ENCODE assay signal across 28 cellular contexts in the genomic region with DNA sequence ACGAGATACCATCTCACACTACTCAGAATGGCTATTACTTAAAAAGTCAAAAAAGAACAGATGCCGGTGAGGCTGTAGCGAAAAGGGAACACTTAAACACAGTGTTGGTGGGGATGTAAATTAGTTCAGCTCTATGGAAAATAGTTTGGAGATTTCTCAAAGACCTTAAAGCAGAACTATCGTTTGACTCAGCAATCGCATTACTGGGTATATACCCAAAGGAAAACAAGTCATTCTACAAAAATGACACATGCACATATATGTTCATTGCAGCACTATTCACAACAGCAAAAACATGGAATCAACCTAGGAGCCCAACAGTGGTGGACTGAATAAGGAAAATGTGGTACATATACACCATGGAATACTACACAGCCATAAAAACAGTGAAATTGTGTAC. TPM values are rescaled to one million over a fixed set of nuclear protein-coding genes. Genes with fewer than 3 reads are reported as not detected.
DNase-seq lines count a peak whose midpoint lies in the region; ATAC-seq and FAIRE-seq lines count a peak whose summit lies in the region.
"Had no signal": no experiment of that assay in that cellular context is flagged by ENCODE, and none has a peak within 500 bp of the region (broad histone marks: within the 10 kb centered on the region; RNA-seq: fewer than 3 reads in every experiment).

No MANE protein-coding gene starts in this region.

- H3K4me1 Mint-ChIP-seq in activated T-cell treated with anti-CD3 and anti-CD28 coated beads, Interleukin-2, amount 50 U/mL, for 4 hours (ENCODE audit: low read depth), result no peaks in the 10 kb centered on the region
- H3K4me1 Mint-ChIP-seq in activated T-cell treated with anti-CD3 and anti-CD28 coated beads, Interleukin-2, amount 50 U/mL, for 24 hours (ENCODE audit: low read depth), result peaks cover 5% of the 10 kb centered on the region
- no peaks in the 10 kb centered on the region for H3K4me1 Mint-ChIP-seq in activated T-helper 17 cell treated with anti-CD3 and anti-CD28 coated beads, Interleukin-2, amount 50 U/mL, for 72 hours
- H3K4me1 Mint-ChIP-seq: CD14-positive monocyte; CD4-positive, alpha-beta memory T cell; CD4-positive, CD25-positive, alpha-beta regulatory T cell; CD8-positive, alpha-beta memory T cell had no signal

- no peak overlapping the region for H3K4me3 Mint-ChIP-seq in activated T-cell treated with anti-CD3 and anti-CD28 coated beads, Interleukin-2, amount 50 U/mL, for 4 hours
- no peak overlapping the region for H3K4me3 Mint-ChIP-seq in activated T-cell treated with anti-CD3 and anti-CD28 coated beads, Interleukin-2, amount 50 U/mL, for 24 hours
- no peak overlapping the region for H3K4me3 Mint-ChIP-seq in activated T-helper 17 cell treated with anti-CD3 and anti-CD28 coated beads, Interleukin-2, amount 50 U/mL, for 72 hours
- H3K4me3 Mint-ChIP-seq: CD14-positive monocyte; CD4-positive, alpha-beta memory T cell; CD4-positive, CD25-positive, alpha-beta regulatory T cell; CD8-positive, alpha-beta memory T cell had no signal

- no peaks in the 10 kb centered on the region for H3K36me3 Mint-ChIP-seq in activated T-cell treated with anti-CD3 and anti-CD28 coated beads, Interleukin-2, amount 50 U/mL, for 4 hours (ENCODE audit: insufficient read depth)
- H3K36me3 Mint-ChIP-seq in activated T-cell treated with anti-CD3 and anti-CD28 coated beads, Interleukin-2, amount 50 U/mL, for 24 hours (ENCODE audit: low read depth), result no peaks in the 10 kb centered on the region
- H3K36me3 Mint-ChIP-seq in activated T-helper 17 cell treated with anti-CD3 and anti-CD28 coated beads, Interleukin-2, amount 50 U/mL, for 72 hours (ENCODE audit: low read depth), result no peaks in the 10 kb centered on the region
- H3K36me3 Mint-ChIP-seq: CD14-positive monocyte; CD4-positive, alpha-beta memory T cell; CD4-positive, CD25-positive, alpha-beta regulatory T cell; CD8-positive, alpha-beta memory T cell had no signal

- H3K27ac ChIP-seq in Karpas-422 (ENCODE audit: low read length), result no peak overlapping the region
- H3K27ac ChIP-seq: BLaER1 had no signal

- H3K4me2 ChIP-seq in Karpas-422 (ENCODE audit: low read depth, low read length, poor library complexity, severe bottlenecking), result no peak overlapping the region
- H3K4me2 ChIP-seq: BLaER1 had no signal

- H4K20me1 ChIP-seq in Karpas-422 (ENCODE audit: insufficient read depth, low read depth, low read length), result no peaks in the 10 kb centered on the region
- H4K20me1 ChIP-seq: BLaER1 had no signal

- no peaks in the 10 kb centered on the region for H3K36me3 ChIP-seq in Karpas-422 (ENCODE audit: insufficient read depth, low read length)
- H3K36me3 ChIP-seq: BE2C, BLaER1 had no signal

- no peaks in the 10 kb centered on the region for H3K9me3 ChIP-seq in Karpas-422 (ENCODE audit: low read length)
- H3K9me3 ChIP-seq: BE2C, BLaER1 had no signal

- H3K27me3 ChIP-seq in Karpas-422 (ENCODE audit: low read length), result no peaks in the 10 kb centered on the region
- H3K27me3 ChIP-seq: BE2C, BLaER1 had no signal

- H3K27me3 Mint-ChIP-seq in activated T-cell treated with anti-CD3 and anti-CD28 coated beads, Interleukin-2, amount 50 U/mL, for 4 hours (ENCODE audit: low read depth), result peaks cover 2% of the 10 kb centered on the region
- peaks cover 21% of the 10 kb centered on the region for H3K27me3 Mint-ChIP-seq in activated T-cell treated with anti-CD3 and anti-CD28 coated beads, Interleukin-2, amount 50 U/mL, for 24 hours
- peaks cover 11% of the 10 kb centered on the region for H3K27me3 Mint-ChIP-seq in activated T-helper 17 cell treated with anti-CD3 and anti-CD28 coated beads, Interleukin-2, amount 50 U/mL, for 72 hours

- peak; percentile 32 to 46 for ATAC-seq in activated T-cell treated with anti-CD3 and anti-CD28 coated beads, Interleukin-2, amount 50 U/mL, for 4 hours
- ATAC-seq in activated T-helper 17 cell treated with anti-CD3 and anti-CD28 coated beads, Interleukin-2, amount 50 U/mL, for 72 hours (replicated peaks), result peak; percentile 62
- ATAC-seq: GM12878 had no signal

- H3K27ac Mint-ChIP-seq in activated T-cell treated with anti-CD3 and anti-CD28 coated beads, Interleukin-2, amount 50 U/mL, for 24 hours, result no peak overlapping the region
- H3K27ac Mint-ChIP-seq in activated T-helper 17 cell treated with anti-CD3 and anti-CD28 coated beads, Interleukin-2, amount 50 U/mL, for 72 hours, result no peak overlapping the region
- H3K27ac Mint-ChIP-seq: CD14-positive monocyte; CD4-positive, alpha-beta memory T cell; CD4-positive, CD25-positive, alpha-beta regulatory T cell; CD8-positive, alpha-beta memory T cell had no signal

- no peaks in the 10 kb centered on the region for H3K79me2 ChIP-seq in Karpas-422 (ENCODE audit: low read length)

- H3K9me3 Mint-ChIP-seq in activated T-cell treated with anti-CD3 and anti-CD28 coated beads, Interleukin-2, amount 50 U/mL, for 4 hours, result no peaks in the 10 kb centered on the region
- no peaks in the 10 kb centered on the region for H3K9me3 Mint-ChIP-seq in activated T-cell treated with anti-CD3 and anti-CD28 coated beads, Interleukin-2, amount 50 U/mL, for 24 hours
- no peaks in the 10 kb centered on the region for H3K9me3 Mint-ChIP-seq in activated T-helper 17 cell treated with anti-CD3 and anti-CD28 coated beads, Interleukin-2, amount 50 U/mL, for 72 hours

- DNase-seq in activated T-cell treated with anti-CD3 and anti-CD28 coated beads, Interleukin-2, amount 50 U/mL, for 4 hours, result no peak
- DNase-seq in activated T-cell treated with anti-CD3 and anti-CD28 coated beads, Interleukin-2, amount 50 U/mL, for 24 hours, result no peak
- DNase-seq in Karpas-422 (peak; percentile 15), urothelium cell line (ENCODE audit: low spot score) (no peak), HT-29 (ENCODE audit: low spot score) (no peak), NCI-H2227 (lab: John Stamatoyannopoulos, UW; ENCODE audit: unreplicated experiment) (no peak)
- DNase-seq: 8988T; ACHN; BE2C; C1 segment of cervical spinal cord; CD4-positive, alpha-beta memory T cell; CD4-positive, CD25-positive, alpha-beta regulatory T cell; CD8-positive, alpha-beta memory T cell; COR-L47; DMS 273 treated with DMSO at 0.1 percent for 48 hours; DMS153; DMS53; DMS79; DND-41; EL; GDM1 had no signal

- H2AFZ ChIP-seq in Karpas-422 (ENCODE audit: low read length), result no peak overlapping the region

- H3K9ac ChIP-seq in Karpas-422 (ENCODE audit: low read length), result no peak overlapping the region
- H3K9ac ChIP-seq: BLaER1 had no signal

- peak; percentile 63 for FAIRE-seq in urothelium cell line (lab: Jason Lieb, UNC)
- FAIRE-seq: GM12878, GM12892, GM18507 had no signal

- no peaks in the 10 kb centered on the region for H3K4me1 ChIP-seq in Karpas-422 (ENCODE audit: low read length)
- H3K4me1 ChIP-seq: BE2C, BLaER1 had no signal

- H3K4me3 ChIP-seq in Karpas-422 (ENCODE audit: low read length), result no peak overlapping the region
- H3K4me3 ChIP-seq: BLaER1, GM12878 had no signal

- H3K9me2 ChIP-seq in Karpas-422 (replicated peaks; ENCODE audit: insufficient read depth, low read length), result no peaks in the 10 kb centered on the region

RNA-seq across cellular contexts. Expression of gene SAMD9, which starts 56.9 kb away (rescaled TPM):
- 1 to 10 TPM; 1.8 to 2.5 (median 2.1) TPM for total RNA-seq in activated T-cell treated with anti-CD3 and anti-CD28 coated beads, Interleukin-2, amount 50 U/mL, for 4 hours
- 16.9 and 28.8 TPM in 2 replicates for total RNA-seq in Karpas-422 (2014; rRNA removed; shearing (Covaris generic); ENCODE audit: low replicate concordance)
- total RNA-seq in activated T-helper 17 cell treated with anti-CD3 and anti-CD28 coated beads, Interleukin-2, amount 50 U/mL, for 72 hours, result 10 to 100 TPM; 23.1 to 35.7 TPM
- 8.3 and 8.5 TPM in 2 replicates for total RNA-seq in HT-29 (2014; rRNA removed; shearing (Covaris generic))
- total RNA-seq: G401 had no signal
